ENCODE assay signal across 18 cellular contexts in genomic region chr6:167574431-167575097, GRCh38.
A peak's percentile ranks its signal among the peaks of the same experiment; 100 is the strongest.
DNase-seq lines count a peak whose midpoint lies in the region; ATAC-seq, FAIRE-seq and TF ChIP-seq lines count a peak whose summit lies in the region.
"Had no signal": no experiment of that assay in that cellular context is flagged by ENCODE, and none has a peak within 500 bp of the region (broad histone marks: within the 10 kb centered on the region; RNA-seq: fewer than 3 reads in every experiment).

No MANE protein-coding gene starts in this region.

- H3K4me1 Mint-ChIP-seq in nephron (peaks cover 78% of the 10 kb centered on the region), type B pancreatic cell (ENCODE audit: unreplicated experiment) (peaks cover 26% of the 10 kb centered on the region)
- H3K4me1 Mint-ChIP-seq in activated T-helper 17 cell treated with anti-CD3 and anti-CD28 coated beads, Interleukin-2, amount 50 U/mL, for 72 hours: no peaks in the 10 kb centered on the region
- H3K4me1 Mint-ChIP-seq: stimulated activated naive B cell treated with anti-CD40 and anti-IgM and Interleukin-4, amounts not matched to agents 10 μg/mL and 1 μg/mL and 100 μg/mL, for 72 hours; T-helper 17 cell had no signal

- ATAC-seq in Right ventricle myocardium inferior: peak; percentile 81
- ATAC-seq in activated T-helper 17 cell treated with anti-CD3 and anti-CD28 coated beads, Interleukin-2, amount 50 U/mL, for 72 hours (replicated peaks): no peak
- ATAC-seq: stimulated activated naive B cell treated with anti-CD40 and anti-IgM and Interleukin-4, amounts not matched to agents 10 μg/mL and 1 μg/mL and 100 μg/mL, for 72 hours; T-helper 17 cell had no signal

- peaks cover 22% of the 10 kb centered on the region for H3K27me3 ChIP-seq in adipocyte (replicated peaks; ENCODE audit: control insufficient read depth, insufficient read depth, low read length)
- H3K27me3 ChIP-seq: BE2C had no signal

- H3K27ac Mint-ChIP-seq in nephron (peak overlapping the region; percentile 91 to 97 (median 95)), type B pancreatic cell (no peak overlapping the region)
- no peak overlapping the region for H3K27ac Mint-ChIP-seq in activated T-helper 17 cell treated with anti-CD3 and anti-CD28 coated beads, Interleukin-2, amount 50 U/mL, for 72 hours
- H3K27ac Mint-ChIP-seq: stimulated activated naive B cell treated with anti-CD40 and anti-IgM and Interleukin-4, amounts not matched to agents 10 μg/mL and 1 μg/mL and 100 μg/mL, for 72 hours; T-helper 17 cell had no signal

- no peak overlapping the region for H3K9ac ChIP-seq in adipocyte (ENCODE audit: low read length)

- H3K9me3 ChIP-seq in adipocyte (ENCODE audit: control insufficient read depth, low read length): no peaks in the 10 kb centered on the region
- H3K9me3 ChIP-seq: BE2C had no signal

- H3K36me3 ChIP-seq in adipocyte (ENCODE audit: control insufficient read depth, insufficient read depth, low read length, severe bottlenecking): no peaks in the 10 kb centered on the region
- H3K36me3 ChIP-seq: BE2C had no signal

- TF ChIP-seq CTCF in nephron (IDR thresholded peaks at IDR 0.05; ENCODE audit: unreplicated experiment in 3 of 3) (no peak), type B pancreatic cell (conservative IDR thresholded peaks at IDR 0.05) (no peak)

- intact Hi-C loops in Right ventricle myocardium inferior (cut with DNase I): no loop called here

- no peaks in the 10 kb centered on the region for H3K4me1 ChIP-seq in adipocyte (ENCODE audit: control insufficient read depth, insufficient read depth, low read length)
- H3K4me1 ChIP-seq: BE2C had no signal

- H3K4me3 ChIP-seq in adipocyte (ENCODE audit: low read length): peak overlapping the region; percentile 47
- H3K4me3 ChIP-seq: skin epidermis had no signal

- H3K27me3 Mint-ChIP-seq in nephron (ENCODE audit: low read depth) (peaks cover 30% of the 10 kb centered on the region), type B pancreatic cell (no peaks in the 10 kb centered on the region)
- peaks cover 14% of the 10 kb centered on the region for H3K27me3 Mint-ChIP-seq in activated T-helper 17 cell treated with anti-CD3 and anti-CD28 coated beads, Interleukin-2, amount 50 U/mL, for 72 hours

- H3K9me3 Mint-ChIP-seq in nephron: no peaks in the 10 kb centered on the region
- H3K9me3 Mint-ChIP-seq in type B pancreatic cell: peaks cover 4% of the 10 kb centered on the region
- peaks cover 2% of the 10 kb centered on the region for H3K9me3 Mint-ChIP-seq in activated T-helper 17 cell treated with anti-CD3 and anti-CD28 coated beads, Interleukin-2, amount 50 U/mL, for 72 hours
- H3K9me3 Mint-ChIP-seq: neural crest cell; stimulated activated naive B cell treated with anti-CD40 and anti-IgM and Interleukin-4, amounts not matched to agents 10 μg/mL and 1 μg/mL and 100 μg/mL, for 72 hours had no signal

- peak overlapping the region in 2 of 3 experiments; percentile 21 to 38 for H3K4me3 Mint-ChIP-seq in nephron
- no peak overlapping the region for H3K4me3 Mint-ChIP-seq in type B pancreatic cell
- H3K4me3 Mint-ChIP-seq in activated T-helper 17 cell treated with anti-CD3 and anti-CD28 coated beads, Interleukin-2, amount 50 U/mL, for 72 hours: no peak overlapping the region
- H3K4me3 Mint-ChIP-seq: neural crest cell; stimulated activated naive B cell treated with anti-CD40 and anti-IgM and Interleukin-4, amounts not matched to agents 10 μg/mL and 1 μg/mL and 100 μg/mL, for 72 hours had no signal

- DNase-seq in adipocyte (ENCODE audit: low read depth) (no peak), Right ventricle myocardium inferior (ENCODE audit: missing footprints) (no peak), type B pancreatic cell (ENCODE audit: extremely low spot score, unreplicated experiment) (peak; percentile 60), urothelium cell line (ENCODE audit: low spot score) (no peak), NCI-H1092 treated with DMSO at 0.1 percent for 48 hours (lab: John Stamatoyannopoulos, UW) (no peak)
- DNase-seq: activated naive CD4-positive, alpha-beta T cell treated with Interleukin-2 at 50 U/mL for 16 hours; BE2C; effector memory CD4-positive, alpha-beta T cell; Karpas-422; NCI-H1436; NCI-H345; stimulated activated naive B cell treated with anti-CD40 and anti-IgM and Interleukin-4, amounts not matched to agents 10 μg/mL and 1 μg/mL and 100 μg/mL, for 72 hours; T-helper 17 cell had no signal

- H3K36me3 Mint-ChIP-seq in nephron (ENCODE audit: low read depth) (no peaks in the 10 kb centered on the region), type B pancreatic cell (no peaks in the 10 kb centered on the region)
- no peaks in the 10 kb centered on the region for H3K36me3 Mint-ChIP-seq in activated T-helper 17 cell treated with anti-CD3 and anti-CD28 coated beads, Interleukin-2, amount 50 U/mL, for 72 hours (ENCODE audit: low read depth)

- FAIRE-seq in urothelium cell line (lab: Jason Lieb, UNC): no peak
- FAIRE-seq: bronchial epithelial cell had no signal

Comparison
In these comparisons a context has a peak if more than half of its experiments do, and no peak if none do; other contexts are left out.
1. H3K27ac Mint-ChIP-seq: peak in nephron (3 of 3); none in type B pancreatic cell (single experiment) and activated T-helper 17 cell treated with anti-CD3 and anti-CD28 coated beads, Interleukin-2, amount 50 U/mL, for 72 hours (single experiment).
2. H3K4me3 Mint-ChIP-seq: peak in nephron (2 of 3); none in type B pancreatic cell (single experiment) and activated T-helper 17 cell treated with anti-CD3 and anti-CD28 coated beads, Interleukin-2, amount 50 U/mL, for 72 hours (single experiment).